Comparison of ENCODE assay signal across 14 cellular contexts in the genomic region with DNA sequence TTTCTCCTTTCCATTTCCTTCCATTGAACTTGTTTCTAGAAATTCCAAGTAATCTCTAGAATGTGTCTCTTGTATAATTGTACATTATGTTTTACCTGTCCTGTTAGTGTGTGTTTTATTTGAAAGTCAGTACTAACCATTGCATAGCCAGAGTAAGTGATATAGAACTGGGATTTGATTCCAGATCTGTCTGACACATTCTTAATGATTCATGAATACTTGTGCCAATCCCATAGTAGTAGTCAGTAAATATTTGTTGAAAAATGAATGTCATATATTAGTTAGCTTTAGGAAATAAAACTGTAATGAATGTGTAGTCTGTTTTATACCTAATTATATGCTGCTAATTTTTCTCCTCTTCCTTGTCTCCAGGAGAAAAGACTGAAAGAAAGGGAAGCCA.
DNase-seq lines count a peak whose midpoint lies in the region; ATAC-seq, FAIRE-seq and TF ChIP-seq lines count a peak whose summit lies in the region.
"Had no signal": no experiment of that assay in that cellular context is flagged by ENCODE, and none has a peak within 500 bp of the region (broad histone marks: within the 10 kb centered on the region; RNA-seq: fewer than 3 reads in every experiment).

No MANE protein-coding gene starts in this region.

- CTCF ChIA-PET in CD8-positive, alpha-beta T cell (lab: Charles Lee), result no interaction called here
- CTCF ChIA-PET in PC-3 (lab: Charles Lee), result interaction anchor here (0.6 kb wide), 1 partner anchor 15 kb away, joined by 5 read pairs; no protein-coding TSS in a partner anchor

- H3K4me3 Mint-ChIP-seq in CD8-positive, alpha-beta T cell, result no peak overlapping the region
- no peak overlapping the region for H3K4me3 Mint-ChIP-seq in memory B cell
- H3K4me3 Mint-ChIP-seq: CD14-positive monocyte, H9 had no signal

- H3K9me3 ChIP-seq in CD8-positive, alpha-beta T cell (ENCODE audit: low read length), result no peaks in the 10 kb centered on the region
- H3K9me3 ChIP-seq in PC-3 (ENCODE audit: low read length) (no peaks in the 10 kb centered on the region), smooth muscle cell (replicated peaks; ENCODE audit: low read depth) (no peaks in the 10 kb centered on the region)

- H4K20me1 ChIP-seq in PC-3 (ENCODE audit: low read length) (no peaks in the 10 kb centered on the region), smooth muscle cell (ENCODE audit: low read depth) (no peaks in the 10 kb centered on the region)

- H3K9me3 Mint-ChIP-seq in CD8-positive, alpha-beta T cell, result no peaks in the 10 kb centered on the region
- no peaks in the 10 kb centered on the region for H3K9me3 Mint-ChIP-seq in memory B cell
- H3K9me3 Mint-ChIP-seq: CD14-positive monocyte, H9 had no signal

- H3K79me2 ChIP-seq in PC-3 (ENCODE audit: low read length) (no peaks in the 10 kb centered on the region), smooth muscle cell (ENCODE audit: low read depth) (no peaks in the 10 kb centered on the region)

- DNase-seq in CD8-positive, alpha-beta T cell, result no peak
- DNase-seq in D721Med (ENCODE audit: insufficient read length, low spot score) (no peak), PC-3 (peak; percentile 51), memory B cell (ENCODE audit: low spot score in 2 of 2) (no peak), T-helper 9 cell (no peak), smooth muscle cell (lab: John Stamatoyannopoulos, UW; ENCODE audit: unreplicated experiment) (no peak)
- DNase-seq: DMS 273 treated with DMSO at 0.1 percent for 48 hours, GOT3, H9 had no signal

- H2AFZ ChIP-seq in PC-3 (ENCODE audit: low read length) (no peak overlapping the region), smooth muscle cell (ENCODE audit: low read depth) (no peak overlapping the region)

- no peak overlapping the region for H3K9ac ChIP-seq in PC-3 (ENCODE audit: low read length)
- no peak overlapping the region for H3K9ac ChIP-seq in smooth muscle cell (ENCODE audit: low read depth)

- H3K4me3 ChIP-seq in CD8-positive, alpha-beta T cell (ENCODE audit: low read depth, low read length), result no peak overlapping the region
- H3K4me3 ChIP-seq in PC-3 (ENCODE audit: low read length), result no peak overlapping the region
- H3K4me3 ChIP-seq in smooth muscle cell, result no peak overlapping the region
- H3K4me3 ChIP-seq: GM12878 had no signal

- POLR2A ChIA-PET in CD8-positive, alpha-beta T cell (lab: Charles Lee), result no interaction called here
- POLR2A ChIA-PET in PC-3 (lab: Charles Lee; ENCODE audit: unreplicated experiment), result interaction anchor here (0.6 to 1.0 kb wide), 3 partner anchors 10 to 187 kb away, joined by 3 to 4 read pairs (median 3); partner anchors contain the start of gene DDX10

- peak overlapping the region; percentile 16; the same call in 1 of the 2 replicates for H3K4me2 ChIP-seq in PC-3 (ENCODE audit: low read length)
- H3K4me2 ChIP-seq in smooth muscle cell, result no peak overlapping the region

- no peaks in the 10 kb centered on the region for H3K9me2 ChIP-seq in PC-3 (replicated peaks; ENCODE audit: low read length)

- H3K27ac Mint-ChIP-seq in CD8-positive, alpha-beta T cell, result peak overlapping the region; percentile 46
- H3K27ac Mint-ChIP-seq in memory B cell, result peak overlapping the region; percentile 28
- H3K27ac Mint-ChIP-seq: CD14-positive monocyte, H9 had no signal

- H3F3A ChIP-seq in PC-3 (ENCODE audit: low read length, unreplicated experiment) (no peaks in the 10 kb centered on the region), smooth muscle cell (ENCODE audit: low read depth) (no peaks in the 10 kb centered on the region)

- BruUV-seq in PC-3 (replicated peaks; lab: Mats Ljungman, UMichigan), result no TSS peak

- ATAC-seq in CD8-positive, alpha-beta T cell, result no peak
- peak; percentile 89 for ATAC-seq in PC-3
- ATAC-seq in memory B cell (ENCODE audit: low read depth), result no peak
- no peak for ATAC-seq in HG02642 (IDR thresholded peaks at IDR 0.05; ENCODE audit: poor library complexity, unreplicated experiment)
- ATAC-seq: GM12878, HepG2 had no signal

- no peaks in the 10 kb centered on the region for H3K27me3 ChIP-seq in CD8-positive, alpha-beta T cell (ENCODE audit: insufficient read depth, low read length)
- H3K27me3 ChIP-seq in PC-3 (ENCODE audit: low read length) (no peaks in the 10 kb centered on the region), smooth muscle cell (ENCODE audit: low read depth) (no peaks in the 10 kb centered on the region)

- H3K4me1 Mint-ChIP-seq in CD8-positive, alpha-beta T cell (ENCODE audit: low read depth), result peaks cover 27% of the 10 kb centered on the region
- peaks cover 14% of the 10 kb centered on the region for H3K4me1 Mint-ChIP-seq in memory B cell

- intact Hi-C loops in CD8-positive, alpha-beta T cell (cut with DNase I, micrococcal nuclease), result no loop called here
- intact Hi-C loops in PC-3 (cut with micrococcal nuclease), result no loop called here

- peaks cover 13% of the 10 kb centered on the region for H3K4me1 ChIP-seq in CD8-positive, alpha-beta T cell (ENCODE audit: insufficient read depth, low read length)
- H3K4me1 ChIP-seq in PC-3 (ENCODE audit: insufficient read depth, low read length), result peaks cover 12% of the 10 kb centered on the region
- H3K4me1 ChIP-seq in smooth muscle cell (ENCODE audit: low read depth), result peaks cover 8% of the 10 kb centered on the region

- H3K27ac ChIP-seq in CD8-positive, alpha-beta T cell (ENCODE audit: low read depth, low read length), result no peak overlapping the region
- H3K27ac ChIP-seq in PC-3 (ENCODE audit: low read length), result no peak overlapping the region
- no peak overlapping the region for H3K27ac ChIP-seq in smooth muscle cell (ENCODE audit: low read depth)

- H3K36me3 ChIP-seq in CD8-positive, alpha-beta T cell (ENCODE audit: insufficient read depth, low read length), result no peaks in the 10 kb centered on the region
- H3K36me3 ChIP-seq in PC-3 (ENCODE audit: low read depth, low read length), result peaks cover 6% of the 10 kb centered on the region; the same call in 1 of the 2 replicates
- H3K36me3 ChIP-seq in smooth muscle cell (ENCODE audit: low read depth), result peaks cover 6% of the 10 kb centered on the region

- no peak for TF ChIP-seq CTCF in CD8-positive, alpha-beta T cell (IDR thresholded peaks at IDR 0.05)
- no peak for TF ChIP-seq CTCF in D721Med (IDR thresholded peaks at IDR 0.05; ENCODE audit: insufficient read depth, missing control alignments)
- no peak for TF ChIP-seq CTCF in PC-3 (conservative IDR thresholded peaks at IDR 0.05; ENCODE audit: low read depth, low read length)
- no peak for TF ChIP-seq CTCF in smooth muscle cell (IDR thresholded peaks at IDR 0.05; ENCODE audit: borderline replicate concordance, insufficient read depth, poor library complexity, severe bottlenecking)

- H3K27me3 Mint-ChIP-seq in CD8-positive, alpha-beta T cell (ENCODE audit: low read depth), result no peaks in the 10 kb centered on the region
- H3K27me3 Mint-ChIP-seq in memory B cell, result no peaks in the 10 kb centered on the region

- FAIRE-seq in D721Med (lab: Jason Lieb, UNC), result peak; percentile 63
- FAIRE-seq: GM12878, HepG2, HTR-8/SVneo had no signal

- H3K36me3 Mint-ChIP-seq in CD8-positive, alpha-beta T cell, result peaks cover 9% of the 10 kb centered on the region
- H3K36me3 Mint-ChIP-seq in memory B cell, result peaks cover 7% of the 10 kb centered on the region
